In the genomic region with DNA sequence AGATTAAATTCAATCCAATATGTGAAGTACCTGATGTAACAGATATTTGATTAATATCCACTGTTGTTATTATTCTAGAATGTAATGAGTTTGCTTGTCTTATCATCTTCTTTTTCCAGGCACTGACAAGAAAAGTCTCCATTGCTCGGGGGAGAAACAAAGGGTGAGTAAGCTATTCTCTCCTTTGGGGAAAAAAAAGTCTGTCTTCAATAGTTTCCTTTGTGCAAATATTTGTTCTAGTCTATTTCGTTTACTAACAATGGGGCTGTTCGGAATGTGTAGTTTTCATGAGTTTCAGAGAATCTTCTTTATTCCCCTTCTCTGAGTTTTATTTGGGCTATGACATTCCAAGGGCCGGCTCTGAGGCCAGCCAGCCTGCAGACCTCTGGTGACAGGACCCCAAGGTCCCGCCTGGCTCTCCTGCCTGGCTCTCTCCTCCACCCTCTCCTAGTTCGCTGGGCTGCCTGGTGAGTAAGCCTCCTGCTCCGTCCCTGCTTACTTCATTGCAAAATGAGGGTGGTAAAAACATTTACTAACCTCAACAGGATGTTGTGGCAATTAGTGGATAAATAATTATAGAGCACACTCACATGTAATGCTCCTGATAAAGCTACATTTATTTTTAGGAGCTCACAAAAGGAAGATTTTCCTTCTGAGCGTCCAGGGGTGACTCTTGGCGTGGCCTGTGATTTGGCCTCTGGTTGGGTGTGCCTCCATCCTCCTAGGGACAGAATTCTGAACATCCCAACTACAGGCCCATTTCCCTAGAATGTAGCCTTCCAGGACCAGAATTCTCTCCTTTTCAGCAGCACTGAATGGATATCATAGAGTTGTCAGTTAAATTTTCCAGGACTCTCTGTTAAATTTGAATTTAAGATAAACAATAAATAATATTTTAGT, we compare ENCODE assay signal across 16 cellular contexts. TPM values are rescaled to one million over a fixed set of nuclear protein-coding genes. Genes with fewer than 3 reads are reported as not detected.
A peak's percentile ranks its signal among the peaks of the same experiment; 100 is the strongest.
DNase-seq lines count a peak whose midpoint lies in the region; ATAC-seq and TF ChIP-seq lines count a peak whose summit lies in the region.
"Had no signal": no experiment of that assay in that cellular context is flagged by ENCODE, and none has a peak within 500 bp of the region (broad histone marks: within the 10 kb centered on the region; RNA-seq: fewer than 3 reads in every experiment).

No MANE protein-coding gene starts in this region.

- H3K79me2 ChIP-seq in PC-3 (ENCODE audit: low read length), result no peaks in the 10 kb centered on the region
- H3K79me2 ChIP-seq in fibroblast of lung (ENCODE audit: control insufficient read depth, insufficient read depth, low read length), result no peaks in the 10 kb centered on the region

- DNase-seq in Right ventricle myocardium superior (no peak), right atrium auricular region (ENCODE audit: low spot score) (no peak), PC-3 (peak; percentile 43), fibroblast of lung (ENCODE audit: low read depth in 2 of 2) (peak; percentile 48), substantia nigra (lab: John Stamatoyannopoulos, UW) (no peak), NCI-H1092 treated with DMSO at 0.1 percent for 48 hours (lab: John Stamatoyannopoulos, UW) (no peak)
- no peak for DNase-seq in stimulated activated effector memory CD8-positive, alpha-beta T cell treated with anti-CD3 and anti-CD28 coated beads, Interleukin-12 subunit alpha, Interleukin-12 subunit beta, amount 100 ng/mL, for 72 hours (ENCODE audit: low spot score in 2 of 2)
- DNase-seq: activated CD4-positive, alpha-beta T cell treated with anti-CD3 and anti-CD28 coated beads for 36 hours; cerebellar nuclear complex; COR-L47; hippocampal formation; naive B cell; psoas muscle; testis had no signal

- no peak for TF ChIP-seq CTCF in right atrium auricular region (IDR thresholded peaks at IDR 0.05)
- no peak for TF ChIP-seq CTCF in PC-3 (conservative IDR thresholded peaks at IDR 0.05; ENCODE audit: low read depth, low read length)
- TF ChIP-seq CTCF in fibroblast of lung (conservative IDR thresholded peaks at IDR 0.05 in 1 of 2, IDR thresholded peaks at IDR 0.05 in 1 of 2; ENCODE audit: low read depth in 1 of 2, low read length in 2 of 2), result no peak

- H3K4me3 Mint-ChIP-seq in stimulated activated effector memory CD8-positive, alpha-beta T cell treated with anti-CD3 and anti-CD28 coated beads, Interleukin-12 subunit alpha, Interleukin-12 subunit beta, amount 100 ng/mL, for 72 hours, result no peak overlapping the region
- H3K4me3 Mint-ChIP-seq: activated CD4-positive, alpha-beta T cell treated with anti-CD3 and anti-CD28 coated beads for 36 hours had no signal

- intact Hi-C loops in Right ventricle myocardium superior (cut with DNase I), result no loop called here
- intact Hi-C loops in PC-3 (cut with micrococcal nuclease), result no loop called here

- POLR2A ChIA-PET in PC-3 (lab: Charles Lee; ENCODE audit: unreplicated experiment), result no interaction called here

- H3K9me2 ChIP-seq in PC-3 (replicated peaks; ENCODE audit: low read length), result no peaks in the 10 kb centered on the region

- H3K36me3 Mint-ChIP-seq in stimulated activated effector memory CD8-positive, alpha-beta T cell treated with anti-CD3 and anti-CD28 coated beads, Interleukin-12 subunit alpha, Interleukin-12 subunit beta, amount 100 ng/mL, for 72 hours, result no peaks in the 10 kb centered on the region

- H3K9ac ChIP-seq in PC-3 (ENCODE audit: low read length) (peak overlapping the region; percentile 31; the same call in 1 of the 2 replicates), fibroblast of lung (ENCODE audit: insufficient read depth, low read length) (no peak overlapping the region)

- H3K4me1 Mint-ChIP-seq in stimulated activated effector memory CD8-positive, alpha-beta T cell treated with anti-CD3 and anti-CD28 coated beads, Interleukin-12 subunit alpha, Interleukin-12 subunit beta, amount 100 ng/mL, for 72 hours, result peaks cover 5% of the 10 kb centered on the region
- H3K4me1 Mint-ChIP-seq: naive B cell had no signal

- H3K27ac ChIP-seq in right atrium auricular region (no peak overlapping the region), PC-3 (ENCODE audit: low read length) (peak overlapping the region; percentile 67), fibroblast of lung (ENCODE audit: insufficient read depth, low read length) (peak overlapping the region; percentile 13), substantia nigra (ENCODE audit: low read depth, low read length, poor library complexity, severe bottlenecking) (peak overlapping the region; percentile 37)
- H3K27ac ChIP-seq: psoas muscle, testis had no signal

- no peaks in the 10 kb centered on the region for H3K36me3 ChIP-seq in right atrium auricular region
- no peaks in the 10 kb centered on the region for H3K36me3 ChIP-seq in PC-3 (ENCODE audit: low read depth, low read length)
- no peaks in the 10 kb centered on the region for H3K36me3 ChIP-seq in fibroblast of lung (ENCODE audit: control insufficient read depth, insufficient read depth, low read length)

- BruUV-seq in PC-3 (replicated peaks; lab: Mats Ljungman, UMichigan), result no TSS peak

- H3K9me3 ChIP-seq in right atrium auricular region (no peaks in the 10 kb centered on the region), PC-3 (ENCODE audit: low read length) (no peaks in the 10 kb centered on the region), fibroblast of lung (ENCODE audit: control insufficient read depth, insufficient read depth, low read depth, low read length) (no peaks in the 10 kb centered on the region)
- H3K9me3 ChIP-seq: psoas muscle, testis had no signal

- H3K4me2 ChIP-seq in PC-3 (ENCODE audit: low read length) (peak overlapping the region; percentile 76), fibroblast of lung (ENCODE audit: extremely low read depth, insufficient read depth, low read length) (peak overlapping the region; percentile 33)

- H3K4me1 ChIP-seq in right atrium auricular region, result no peaks in the 10 kb centered on the region
- H3K4me1 ChIP-seq in PC-3 (ENCODE audit: insufficient read depth, low read length), result peaks cover 18% of the 10 kb centered on the region
- H3K4me1 ChIP-seq in fibroblast of lung (ENCODE audit: control insufficient read depth, extremely low read depth, insufficient read depth, low read length), result no peaks in the 10 kb centered on the region
- H3K4me1 ChIP-seq: psoas muscle, testis had no signal

- no peaks in the 10 kb centered on the region for H3F3A ChIP-seq in PC-3 (ENCODE audit: low read length, unreplicated experiment)

- CTCF ChIA-PET in PC-3 (lab: Charles Lee), result no interaction called here

- H2AFZ ChIP-seq in PC-3 (ENCODE audit: low read length) (peak overlapping the region; percentile 64), fibroblast of lung (ENCODE audit: low read length) (peak overlapping the region; percentile 47)

- no peaks in the 10 kb centered on the region for H4K20me1 ChIP-seq in PC-3 (ENCODE audit: low read length)
- H4K20me1 ChIP-seq in fibroblast of lung (ENCODE audit: control insufficient read depth, extremely low read depth, insufficient read depth, low read length), result no peaks in the 10 kb centered on the region

- no peak overlapping the region for H3K4me3 ChIP-seq in right atrium auricular region
- H3K4me3 ChIP-seq in PC-3 (ENCODE audit: low read length), result peak overlapping the region; percentile 35; the same call in 1 of the 2 replicates
- H3K4me3 ChIP-seq in fibroblast of lung (replicated peaks in 1 of 4; ENCODE audit: control extremely low read depth in 1 of 4, insufficient read depth in 1 of 4, low read depth in 3 of 4, low read length in 4 of 4), result no peak overlapping the region
- H3K4me3 ChIP-seq: psoas muscle, testis had no signal

- ATAC-seq in Right ventricle myocardium superior (ENCODE audit: poor library complexity) (peak; percentile 15), PC-3 (peak; percentile 92), HG02973 (IDR thresholded peaks at IDR 0.05; ENCODE audit: unreplicated experiment) (no peak)
- no peak for ATAC-seq in stimulated activated effector memory CD8-positive, alpha-beta T cell treated with anti-CD3 and anti-CD28 coated beads, Interleukin-12 subunit alpha, Interleukin-12 subunit beta, amount 100 ng/mL, for 72 hours
- ATAC-seq: activated CD4-positive, alpha-beta T cell treated with anti-CD3 and anti-CD28 coated beads for 36 hours; activated naive CD4-positive, alpha-beta T cell treated with anti-CD3 and anti-CD28 coated beads, Interleukin-2, amount 50 U/mL, for 72 hours; psoas muscle had no signal

- peaks cover 6% of the 10 kb centered on the region for H3K9me3 Mint-ChIP-seq in stimulated activated effector memory CD8-positive, alpha-beta T cell treated with anti-CD3 and anti-CD28 coated beads, Interleukin-12 subunit alpha, Interleukin-12 subunit beta, amount 100 ng/mL, for 72 hours

- H3K27ac Mint-ChIP-seq in stimulated activated effector memory CD8-positive, alpha-beta T cell treated with anti-CD3 and anti-CD28 coated beads, Interleukin-12 subunit alpha, Interleukin-12 subunit beta, amount 100 ng/mL, for 72 hours, result no peak overlapping the region
- H3K27ac Mint-ChIP-seq: activated CD4-positive, alpha-beta T cell treated with anti-CD3 and anti-CD28 coated beads for 36 hours; activated naive CD4-positive, alpha-beta T cell treated with anti-CD3 and anti-CD28 coated beads, Interleukin-2, amount 50 U/mL, for 72 hours had no signal

- H3K27me3 ChIP-seq in right atrium auricular region (no peaks in the 10 kb centered on the region), PC-3 (ENCODE audit: low read length) (no peaks in the 10 kb centered on the region), fibroblast of lung (ENCODE audit: control insufficient read depth, insufficient read depth, low read length) (no peaks in the 10 kb centered on the region)
- H3K27me3 ChIP-seq: testis had no signal

RNA-seq across cellular contexts. Expression of a gene that starts 43.1 kb away (rescaled TPM):
- total RNA-seq in Right ventricle myocardium superior, result 34.4 TPM
- 10 to 100 TPM; 26.6 to 39.4 TPM for total RNA-seq in right atrium auricular region
- 18.0 and 21.3 TPM in 2 replicates for total RNA-seq in PC-3 (2014; rRNA removed)
- 117 and 120 TPM in 2 replicates for total RNA-seq in fibroblast of lung
- 56.8 and 85.2 TPM in 2 replicates for polyA plus RNA-seq in fibroblast of lung
- 37.9 and 56.4 TPM in 2 replicates for polyA plus RNA-seq in fibroblast of lung (2012)
- 13.5 and 23.2 TPM in 2 replicates for polyA minus RNA-seq in fibroblast of lung (ENCODE audit: low replicate concordance)

Comparison
In these comparisons a context has a peak if more than half of its experiments do, and no peak if none do; other contexts are left out.
1. ATAC-seq: peak in Right ventricle myocardium superior (single experiment) and PC-3 (single experiment); none in stimulated activated effector memory CD8-positive, alpha-beta T cell treated with anti-CD3 and anti-CD28 coated beads, Interleukin-12 subunit alpha, Interleukin-12 subunit beta, amount 100 ng/mL, for 72 hours (single experiment) and HG02973 (single experiment).
2. DNase-seq: peak in PC-3 (single experiment) and fibroblast of lung (2 of 2); none in Right ventricle myocardium superior (single experiment), right atrium auricular region (single experiment), substantia nigra (0 of 49), NCI-H1092 treated with DMSO at 0.1 percent for 48 hours (single experiment) and stimulated activated effector memory CD8-positive, alpha-beta T cell treated with anti-CD3 and anti-CD28 coated beads, Interleukin-12 subunit alpha, Interleukin-12 subunit beta, amount 100 ng/mL, for 72 hours (0 of 2).
3. H3K27ac ChIP-seq: peak in PC-3 (single experiment), fibroblast of lung (single experiment) and substantia nigra (single experiment); none in right atrium auricular region (0 of 2).